ENCODE assay signal across 13 cellular contexts in genomic region chr12:92574911-92575570, GRCh38.
DNase-seq lines count a peak whose midpoint lies in the region; ATAC-seq and TF ChIP-seq lines count a peak whose summit lies in the region.
"Had no signal": no experiment of that assay in that cellular context is flagged by ENCODE, and none has a peak within 500 bp of the region (broad histone marks: within the 10 kb centered on the region; RNA-seq: fewer than 3 reads in every experiment).

No MANE protein-coding gene starts in this region.

- ATAC-seq in T-cell (replicated peaks in 1 of 4): no peak
- peak; percentile 78 for ATAC-seq in left lobe of liver
- ATAC-seq in GM21786 (IDR thresholded peaks at IDR 0.05; ENCODE audit: unreplicated experiment): no peak
- no peak for ATAC-seq in HG03039 (IDR thresholded peaks at IDR 0.05; ENCODE audit: unreplicated experiment)
- ATAC-seq: left ventricle myocardium superior had no signal

- DNase-seq in Calu3: peak; percentile 30
- no peak for DNase-seq in T-cell
- peak; percentile 84 for DNase-seq in left lobe of liver (ENCODE audit: low spot score)
- peak; percentile 84 for DNase-seq in renal cortical epithelial cell (ENCODE audit: low read depth)
- DNase-seq in activated naive CD8-positive, alpha-beta T cell treated with anti-CD3 and anti-CD28 coated beads for 36 hours: no peak
- no peak for DNase-seq in NCI-H446 (lab: John Stamatoyannopoulos, UW)
- DNase-seq: activated naive CD4-positive, alpha-beta T cell treated with Interleukin-2 at 50 U/mL for 16 hours; hippocampal formation; left ventricle myocardium superior had no signal

- POLR2A ChIA-PET in T-cell (lab: Charles Lee): interaction anchor here in 1 of 2 donors (0.7 kb wide), 1 partner anchor 354 kb away, joined by 4 read pairs; no protein-coding TSS in a partner anchor

- H3K9me3 Mint-ChIP-seq in Calu3 (ENCODE audit: low read depth, unreplicated experiment): no peaks in the 10 kb centered on the region
- H3K9me3 Mint-ChIP-seq in T-cell: no peaks in the 10 kb centered on the region
- peaks cover 2% of the 10 kb centered on the region for H3K9me3 Mint-ChIP-seq in activated naive CD8-positive, alpha-beta T cell treated with anti-CD3 and anti-CD28 coated beads for 36 hours
- H3K9me3 Mint-ChIP-seq: stimulated activated effector memory CD8-positive, alpha-beta T cell treated with anti-CD3 and anti-CD28 coated beads, Interleukin-12 subunit alpha, Interleukin-12 subunit beta, amount 100 ng/mL, for 72 hours; T-helper 1 cell treated with Interleukin-12 subunit alpha and Interleukin-12 subunit beta and Interleukin-4 antibody, amounts not matched to agents 30 μg/mL and 1 μg/mL, for 36 hours had no signal

- peak overlapping the region; percentile 92 for H3K27ac Mint-ChIP-seq in Calu3 (ENCODE audit: unreplicated experiment)
- peak overlapping the region; percentile 3 to 16 for H3K27ac Mint-ChIP-seq in T-cell
- H3K27ac Mint-ChIP-seq in activated naive CD8-positive, alpha-beta T cell treated with anti-CD3 and anti-CD28 coated beads for 36 hours: no peak overlapping the region
- H3K27ac Mint-ChIP-seq: stimulated activated effector memory CD8-positive, alpha-beta T cell treated with anti-CD3 and anti-CD28 coated beads, Interleukin-12 subunit alpha, Interleukin-12 subunit beta, amount 100 ng/mL, for 72 hours; T-helper 1 cell treated with Interleukin-12 subunit alpha and Interleukin-12 subunit beta and Interleukin-4 antibody, amounts not matched to agents 30 μg/mL and 1 μg/mL, for 36 hours had no signal

- CTCF ChIA-PET in Calu3 (lab: Charles Lee): interaction anchor here (0.6 to 1.2 kb wide), 4 partner anchors 33 to 1013 kb away, joined by 3 to 5 read pairs (median 4); no protein-coding TSS in a partner anchor
- CTCF ChIA-PET in T-cell (lab: Charles Lee): interaction anchor here in 1 of 2 donors (1.1 kb wide), 1 partner anchor 74 kb away, joined by 3 read pairs; no protein-coding TSS in a partner anchor

- intact Hi-C loops in Calu3 (cut with micrococcal nuclease; ENCODE audit: unreplicated experiment): loop anchor here (1.0 to 10.0 kb wide), 5 partner anchors 33 to 1213 kb away; no protein-coding TSS in a partner anchor

- no TSS peak for BruUV-seq in Calu3 (replicated peaks; lab: Mats Ljungman, UMichigan)

- no peak overlapping the region for H3K4me3 Mint-ChIP-seq in Calu3 (ENCODE audit: low read depth, unreplicated experiment)
- H3K4me3 Mint-ChIP-seq in T-cell: no peak overlapping the region
- no peak overlapping the region for H3K4me3 Mint-ChIP-seq in activated naive CD8-positive, alpha-beta T cell treated with anti-CD3 and anti-CD28 coated beads for 36 hours
- H3K4me3 Mint-ChIP-seq: stimulated activated effector memory CD8-positive, alpha-beta T cell treated with anti-CD3 and anti-CD28 coated beads, Interleukin-12 subunit alpha, Interleukin-12 subunit beta, amount 100 ng/mL, for 72 hours; T-helper 1 cell treated with Interleukin-12 subunit alpha and Interleukin-12 subunit beta and Interleukin-4 antibody, amounts not matched to agents 30 μg/mL and 1 μg/mL, for 36 hours had no signal

- no peak for TF ChIP-seq CTCF in Calu3 (IDR thresholded peaks at IDR 0.05; ENCODE audit: unreplicated experiment)

- H3K27me3 Mint-ChIP-seq in Calu3 (ENCODE audit: unreplicated experiment) (no peaks in the 10 kb centered on the region), T-cell (no peaks in the 10 kb centered on the region)
- no peaks in the 10 kb centered on the region for H3K27me3 Mint-ChIP-seq in activated naive CD8-positive, alpha-beta T cell treated with anti-CD3 and anti-CD28 coated beads for 36 hours

- H3K4me1 Mint-ChIP-seq in Calu3 (ENCODE audit: low read depth, unreplicated experiment) (no peaks in the 10 kb centered on the region), T-cell (peaks cover 0 to 23% (median 15%) of the 10 kb centered on the region in 3 donors)
- peaks cover 2% of the 10 kb centered on the region for H3K4me1 Mint-ChIP-seq in activated naive CD8-positive, alpha-beta T cell treated with anti-CD3 and anti-CD28 coated beads for 36 hours
- H3K4me1 Mint-ChIP-seq: stimulated activated effector memory CD8-positive, alpha-beta T cell treated with anti-CD3 and anti-CD28 coated beads, Interleukin-12 subunit alpha, Interleukin-12 subunit beta, amount 100 ng/mL, for 72 hours had no signal

- H3K36me3 Mint-ChIP-seq in Calu3 (ENCODE audit: insufficient read depth, unreplicated experiment): peaks cover 21% of the 10 kb centered on the region
- H3K36me3 Mint-ChIP-seq in T-cell: no peaks in the 10 kb centered on the region
- no peaks in the 10 kb centered on the region for H3K36me3 Mint-ChIP-seq in activated naive CD8-positive, alpha-beta T cell treated with anti-CD3 and anti-CD28 coated beads for 36 hours

Comparison
In these comparisons a context has a peak if more than half of its experiments do, and no peak if none do; other contexts are left out.
1. DNase-seq: peak in Calu3 (single experiment), left lobe of liver (single experiment) and renal cortical epithelial cell (single experiment); none in T-cell (0 of 34), activated naive CD8-positive, alpha-beta T cell treated with anti-CD3 and anti-CD28 coated beads for 36 hours (single experiment) and NCI-H446 (0 of 2).